Comparison of ENCODE assay signal across 1 cellular context in genomic region chr3:105967117-105967516, GRCh38.
TF ChIP-seq lines count a peak whose summit lies in the region.

No MANE protein-coding gene starts in this region.

TF ChIP-seq in HepG2, 621 proteins besides CTCF, POLR2A, EP300 and RAD21 (continued from another document):
- TF ChIP-seq ZGPAT (CRISPR knock-in tag; IDR thresholded peaks at IDR 0.05) (no peak), GATAD1 (CRISPR knock-in tag; IDR thresholded peaks at IDR 0.05) (no peak), KLF15 (CRISPR knock-in tag; IDR thresholded peaks at IDR 0.05; ENCODE audit: borderline replicate concordance) (no peak), TFE3 (CRISPR knock-in tag; IDR thresholded peaks at IDR 0.05) (no peak), NCOA1 (CRISPR knock-in tag; IDR thresholded peaks at IDR 0.05) (no peak), KIAA2018 (CRISPR knock-in tag; IDR thresholded peaks at IDR 0.05; ENCODE audit: borderline replicate concordance) (no peak), ZNF598 (CRISPR knock-in tag; IDR thresholded peaks at IDR 0.05; ENCODE audit: borderline replicate concordance) (no peak), FOSL1 (CRISPR knock-in tag; IDR thresholded peaks at IDR 0.05; ENCODE audit: borderline replicate concordance) (no peak)
TF ChIP-seq in HepG2: peak in this region for 0.
